ENCODE assay signal across 7 cellular contexts in the genomic region with DNA sequence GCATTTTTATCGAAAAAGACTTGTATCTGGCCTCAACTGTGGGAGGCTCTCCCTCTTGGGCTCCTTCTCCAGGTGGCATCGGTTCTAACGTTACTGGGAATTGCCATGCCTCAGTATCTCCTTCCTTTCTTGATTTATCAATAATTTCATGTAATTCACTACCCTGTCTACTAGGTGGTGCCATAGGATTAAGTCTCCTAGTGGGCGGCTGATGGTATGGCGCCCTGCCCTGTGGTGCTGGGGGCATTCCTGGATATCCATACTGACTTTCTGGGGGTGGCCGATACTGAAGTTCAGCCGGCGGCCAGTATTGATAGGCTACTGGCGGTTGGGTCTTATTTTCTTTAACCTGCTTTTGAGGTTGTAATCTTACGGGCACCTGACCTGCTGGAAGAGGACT.
DNase-seq lines count a peak whose midpoint lies in the region; ATAC-seq, FAIRE-seq and TF ChIP-seq lines count a peak whose summit lies in the region.
"Not testable (repeated sequence)": the region's sequence is repeated elsewhere in the genome, so short reads cannot be mapped to it uniquely, and the experiment has no call there.

No MANE protein-coding gene starts in this region.

- TF ChIP-seq EP300 in Ishikawa (IDR thresholded peaks at IDR 0.05; ENCODE audit: borderline replicate concordance); HepG2 (IDR thresholded peaks at IDR 0.05; ENCODE audit: low read depth in 2 of 2, low read length in 2 of 2); HepG2 (CRISPR knock-in tag; IDR thresholded peaks at IDR 0.05; ENCODE audit: borderline replicate concordance); transverse colon (IDR thresholded peaks at IDR 0.05; ENCODE audit: low read depth): not testable (repeated sequence)

- H3K79me2 ChIP-seq in HepG2 (ENCODE audit: insufficient read depth, low read length) = not testable (repeated sequence)

- BruUV-seq in HepG2 (replicated peaks; lab: Mats Ljungman, UMichigan) = not testable (repeated sequence)

- not testable (repeated sequence) for H2AFZ ChIP-seq in HepG2 (ENCODE audit: low read length)

- not testable (repeated sequence) for H3K4me3 ChIP-seq in WERI-Rb-1 (ENCODE audit: low read depth, low read length); body of pancreas; HepG2 (replicated peaks in 1 of 3; ENCODE audit: insufficient read depth in 1 of 3, low read depth in 2 of 3, low read length in 3 of 3); transverse colon

- H3K4me2 ChIP-seq in HepG2 (ENCODE audit: low read depth, low read length) = not testable (repeated sequence)

- CTCF ChIA-PET in HepG2 (lab: Yijun Ruan, JAX; ENCODE audit: low intra/inter-chr PET ratio, low total read pairs) = not testable (repeated sequence)

- 0 out of 2 replicates have a peak, but pooled peaks have one; percentile 2 for TF ChIP-seq RAD21 in Ishikawa (IDR thresholded peaks at IDR 0.05; ENCODE audit: low read depth)
- not testable (repeated sequence) for TF ChIP-seq RAD21 in HepG2 (CRISPR knock-in tag; IDR thresholded peaks at IDR 0.05)

- intact Hi-C loops in body of pancreas (cut with DNase I); HepG2 (cut with micrococcal nuclease; ENCODE audit: unreplicated experiment); transverse colon (cut with DNase I; ENCODE audit: low total_unique reads): not testable (repeated sequence)

- not testable (repeated sequence) for ATAC-seq in body of pancreas, HepG2

- not testable (repeated sequence) for H3K4me1 ChIP-seq in body of pancreas; HepG2 (ENCODE audit: insufficient read depth, low read length); transverse colon

- not testable (repeated sequence) for H3K36me3 ChIP-seq in WERI-Rb-1; body of pancreas (replicated peaks in 1 of 2; ENCODE audit: insufficient read depth in 1 of 2, low read depth in 2 of 2); HepG2 (replicated peaks in 1 of 2; ENCODE audit: control insufficient read depth in 1 of 2, insufficient read depth in 2 of 2, low read length in 2 of 2); transverse colon

- POLR2A ChIA-PET in HepG2 (lab: Yijun Ruan, JAX) = not testable (repeated sequence)

- H4K20me1 ChIP-seq in HepG2 (ENCODE audit: insufficient read depth, low read length) = not testable (repeated sequence)

- 60 to 65% methylated on average over 7 of the region's 10 CpGs for WGBS in body of pancreas, 2 donors
- 38% methylated on average over 7 of the region's 10 CpGs for WGBS in HepG2 (ENCODE audit: low lambda C conversion rate)
- WGBS in transverse colon (ENCODE audit: low coverage in 1 of 2), 2 donors = 86% methylated on average over 7 of the region's 10 CpGs; no CpG with 5 or more reads in 1 of the 2 donors

- not testable (repeated sequence) for FAIRE-seq in HepG2 (lab: Jason Lieb, UNC)

- in situ Hi-C loops in HepG2 (cut with HindIII; ENCODE audit: extremely low pct_ligation_motif_present, low pct_unique_long_range_greater_than_20kb) = loop anchor here (5.0 kb wide), 1 partner anchor 152 kb away; no protein-coding TSS in a partner anchor
- in situ Hi-C loops in transverse colon (cut with MboI; ENCODE audit: low pct_ligation_motif_present in 1 of 4, low pct_unique_long_range_greater_than_20kb in 1 of 4, low sequenced_read_pairs in 3 of 4) = not testable (repeated sequence)

- not testable (repeated sequence) for H3K9ac ChIP-seq in HepG2 (ENCODE audit: insufficient read depth, low read depth, low read length)

- not testable (repeated sequence) for TF ChIP-seq POLR2A in body of pancreas (IDR thresholded peaks at IDR 0.05); HepG2 (IDR thresholded peaks at IDR 0.05; ENCODE audit: insufficient read depth in 1 of 2, low read depth in 2 of 2, low read length in 2 of 2); transverse colon (IDR thresholded peaks at IDR 0.05)

- peak; percentile 19 for TF ChIP-seq CTCF in GM12873 (IDR thresholded peaks at IDR 0.05; ENCODE audit: insufficient read depth, low read depth, low read length, missing control alignments)
- not testable (repeated sequence) for TF ChIP-seq CTCF in WERI-Rb-1 (IDR thresholded peaks at IDR 0.05; ENCODE audit: low read depth, low read length)
- TF ChIP-seq CTCF in body of pancreas (IDR thresholded peaks at IDR 0.05) = peak in 5 of 7 experiments; percentile 10 to 66 (median 38)
- peak; percentile 65 for TF ChIP-seq CTCF in HepG2 (CRISPR knock-in tag; IDR thresholded peaks at IDR 0.05)
- TF ChIP-seq CTCF in transverse colon (IDR thresholded peaks at IDR 0.05) = peak in 3 of 5 experiments; percentile 13 to 40 (median 32)

- not testable (repeated sequence) for H3K27me3 ChIP-seq in WERI-Rb-1 (ENCODE audit: insufficient read depth, low read depth, severe bottlenecking); body of pancreas; HepG2 (ENCODE audit: control insufficient read depth in 1 of 2, insufficient read depth in 2 of 2, low read length in 2 of 2); transverse colon

- H3K27ac ChIP-seq in WERI-Rb-1; body of pancreas; HepG2 (ENCODE audit: extremely low read length, insufficient read depth, low read length); transverse colon: not testable (repeated sequence)

- not testable (repeated sequence) for H3K9me3 ChIP-seq in WERI-Rb-1 (ENCODE audit: severe bottlenecking); body of pancreas; HepG2 (ENCODE audit: low read length); transverse colon

- DNase-seq in WERI-Rb-1 = peak; percentile 32
- peak; percentile 22 to 23 for DNase-seq in activated T-cell treated with anti-CD3 and anti-CD28 coated beads, Interleukin-2, amount 50 U/mL, for 48 hours
- peak in 3 of 4 donors; percentile 17 to 45 (median 22) for DNase-seq in body of pancreas
- not testable (repeated sequence) for DNase-seq in HepG2 (ENCODE audit: low spot score); transverse colon

TF ChIP-seq in HepG2, 621 proteins besides CTCF, POLR2A, EP300 and RAD21:
- peak; percentile 70 for TF ChIP-seq STAG1 (CRISPR knock-in tag; IDR thresholded peaks at IDR 0.05)
